18 cellular contexts compared by ENCODE assay signal in genomic region chr7:47472444-47473157, GRCh38.
DNase-seq lines count a peak whose midpoint lies in the region; ATAC-seq, FAIRE-seq and TF ChIP-seq lines count a peak whose summit lies in the region.
"Had no signal": no experiment of that assay in that cellular context is flagged by ENCODE, and none has a peak within 500 bp of the region (broad histone marks: within the 10 kb centered on the region; RNA-seq: fewer than 3 reads in every experiment).

No MANE protein-coding gene starts in this region.

- POLR2A ChIA-PET in Caco-2 (lab: Charles Lee): no interaction called here

- H3K27me3 Mint-ChIP-seq in Caco-2 (ENCODE audit: insufficient read depth, unreplicated experiment): no peaks in the 10 kb centered on the region
- no peaks in the 10 kb centered on the region for H3K27me3 Mint-ChIP-seq in activated CD4-positive, alpha-beta T cell treated with anti-CD3 and anti-CD28 coated beads, Interleukin-2, amount 10 ng/mL, durations not matched to agents 24 days and 14 days
- H3K27me3 Mint-ChIP-seq: stimulated activated naive B cell treated with anti-CD40 and anti-IgM and Interleukin-4, amounts not matched to agents 10 μg/mL and 1 μg/mL and 100 μg/mL, for 72 hours had no signal

- FAIRE-seq in kidney (lab: Jason Lieb, UNC): no peak
- FAIRE-seq: endometrium, small intestine had no signal

- no peak overlapping the region for H3K4me2 ChIP-seq in MM.1S (ENCODE audit: low read depth, low read length)
- H3K4me2 ChIP-seq: PC-9 had no signal

- intact Hi-C loops in Caco-2 (cut with micrococcal nuclease; ENCODE audit: unreplicated experiment) (loop anchor here (5.0 kb wide), 2 partner anchors 290 to 345 kb away; no protein-coding TSS in a partner anchor), kidney (cut with DNase I) (no loop called here), sciatic nerve (cut with DNase I) (no loop called here)
- intact Hi-C loops in activated CD4-positive, alpha-beta T cell treated with anti-CD3 and anti-CD28 coated beads, Interleukin-2, amount 10 ng/mL, durations not matched to agents 24 days and 14 days (cut with micrococcal nuclease): no loop called here

- H3K27ac ChIP-seq in MM.1S (ENCODE audit: low read length) (0 out of 2 replicates have a peak overlapping the region, but pooled peaks have one; percentile 99), kidney (ENCODE audit: low read depth in 2 of 2, low read length in 2 of 2) (peak overlapping the region; percentile 90 to 94)
- H3K27ac ChIP-seq: PC-9 had no signal

- peaks cover 65% of the 10 kb centered on the region for H3K36me3 Mint-ChIP-seq in Caco-2 (ENCODE audit: insufficient read depth, unreplicated experiment)
- no peaks in the 10 kb centered on the region for H3K36me3 Mint-ChIP-seq in activated CD4-positive, alpha-beta T cell treated with anti-CD3 and anti-CD28 coated beads, Interleukin-2, amount 10 ng/mL, durations not matched to agents 24 days and 14 days (ENCODE audit: low read depth)

- ATAC-seq in sciatic nerve: no peak
- ATAC-seq: activated T-cell treated with anti-CD3 and anti-CD28 coated beads, Interleukin-2, amount 50 U/mL, for 4 hours; stimulated activated naive B cell treated with anti-CD40 and anti-IgM and Interleukin-4, amounts not matched to agents 10 μg/mL and 1 μg/mL and 100 μg/mL, for 72 hours had no signal

- DNase-seq in Caco-2: no peak
- no peak for DNase-seq in MM.1S
- no peak for DNase-seq in kidney
- peak; percentile 55 for DNase-seq in sciatic nerve (ENCODE audit: low spot score)
- DNase-seq in HuH-7 (ENCODE audit: low spot score): no peak
- no peak for DNase-seq in activated CD4-positive, alpha-beta T cell treated with anti-CD3 and anti-CD28 coated beads, Interleukin-2, amount 10 ng/mL, durations not matched to agents 24 days and 14 days
- no peak for DNase-seq in cerebellum (ENCODE audit: low spot score)
- no peak for DNase-seq in NCI-H774 (lab: John Stamatoyannopoulos, UW)
- DNase-seq: activated T-cell treated with anti-CD3 and anti-CD28 coated beads, Interleukin-2, amount 50 U/mL, for 4 hours; AML-193; DMS79; NCI-H1694; NCI-H446; PC-9; small intestine; stimulated activated naive B cell treated with anti-CD40 and anti-IgM and Interleukin-4, amounts not matched to agents 10 μg/mL and 1 μg/mL and 100 μg/mL, for 72 hours had no signal

- H3K4me3 ChIP-seq in Caco-2 (ENCODE audit: low read depth, low read length) (no peak overlapping the region), MM.1S (ENCODE audit: low read length) (no peak overlapping the region), kidney (ENCODE audit: low read length in 2 of 2) (no peak overlapping the region)
- H3K4me3 ChIP-seq: lung, PC-9 had no signal

- no peaks in the 10 kb centered on the region for H3K9me3 ChIP-seq in Caco-2
- H3K9me3 ChIP-seq in MM.1S (replicated peaks; ENCODE audit: insufficient read depth, low read length): no peaks in the 10 kb centered on the region
- H3K9me3 ChIP-seq in kidney (ENCODE audit: control insufficient read depth in 1 of 2, low read length in 2 of 2): no peaks in the 10 kb centered on the region

- H3K9me3 Mint-ChIP-seq in Caco-2 (ENCODE audit: unreplicated experiment): no peaks in the 10 kb centered on the region
- H3K9me3 Mint-ChIP-seq in activated CD4-positive, alpha-beta T cell treated with anti-CD3 and anti-CD28 coated beads, Interleukin-2, amount 10 ng/mL, durations not matched to agents 24 days and 14 days: no peaks in the 10 kb centered on the region
- H3K9me3 Mint-ChIP-seq: activated T-cell treated with anti-CD3 and anti-CD28 coated beads, Interleukin-2, amount 50 U/mL, for 4 hours; stimulated activated naive B cell treated with anti-CD40 and anti-IgM and Interleukin-4, amounts not matched to agents 10 μg/mL and 1 μg/mL and 100 μg/mL, for 72 hours had no signal

- peak overlapping the region; percentile 70 for H3K27ac Mint-ChIP-seq in Caco-2 (ENCODE audit: unreplicated experiment)
- no peak overlapping the region for H3K27ac Mint-ChIP-seq in activated CD4-positive, alpha-beta T cell treated with anti-CD3 and anti-CD28 coated beads, Interleukin-2, amount 10 ng/mL, durations not matched to agents 24 days and 14 days
- H3K27ac Mint-ChIP-seq: stimulated activated naive B cell treated with anti-CD40 and anti-IgM and Interleukin-4, amounts not matched to agents 10 μg/mL and 1 μg/mL and 100 μg/mL, for 72 hours had no signal

- H3K36me3 ChIP-seq in Caco-2 (ENCODE audit: control insufficient read depth, insufficient read depth, low read length) (0 out of 2 replicates have a peak, but pooled peaks cover 3% of the 10 kb centered on the region), MM.1S (replicated peaks; ENCODE audit: insufficient read depth, low read length) (peaks cover 7% of the 10 kb centered on the region; the same call in 1 of the 2 replicates), kidney (ENCODE audit: control insufficient read depth in 1 of 2, insufficient read depth in 2 of 2, low read length in 2 of 2) (no peaks in the 10 kb centered on the region)

- TF ChIP-seq CTCF in Caco-2 (IDR thresholded peaks at IDR 0.05; ENCODE audit: insufficient read depth in 1 of 2, low read depth in 1 of 2, low read length in 1 of 2, severe bottlenecking in 1 of 2, unreplicated experiment in 1 of 2): no peak
- TF ChIP-seq CTCF in MM.1S (IDR thresholded peaks at IDR 0.05; ENCODE audit: low read length): no peak
- no peak for TF ChIP-seq CTCF in kidney (IDR thresholded peaks at IDR 0.05; ENCODE audit: borderline replicate concordance, extremely low read depth, insufficient read depth)

- H3K27me3 ChIP-seq in Caco-2 (replicated peaks; ENCODE audit: control insufficient read depth, insufficient read depth, low read length) (no peaks in the 10 kb centered on the region), MM.1S (replicated peaks; ENCODE audit: insufficient read depth, low read length) (no peaks in the 10 kb centered on the region)

- no peak overlapping the region for H3K4me3 Mint-ChIP-seq in Caco-2 (ENCODE audit: unreplicated experiment)
- H3K4me3 Mint-ChIP-seq in activated CD4-positive, alpha-beta T cell treated with anti-CD3 and anti-CD28 coated beads, Interleukin-2, amount 10 ng/mL, durations not matched to agents 24 days and 14 days: no peak overlapping the region
- H3K4me3 Mint-ChIP-seq: activated T-cell treated with anti-CD3 and anti-CD28 coated beads, Interleukin-2, amount 50 U/mL, for 4 hours; stimulated activated naive B cell treated with anti-CD40 and anti-IgM and Interleukin-4, amounts not matched to agents 10 μg/mL and 1 μg/mL and 100 μg/mL, for 72 hours had no signal

- H3K4me1 Mint-ChIP-seq in Caco-2 (ENCODE audit: low read depth, unreplicated experiment): peaks cover 38% of the 10 kb centered on the region
- H3K4me1 Mint-ChIP-seq in activated CD4-positive, alpha-beta T cell treated with anti-CD3 and anti-CD28 coated beads, Interleukin-2, amount 10 ng/mL, durations not matched to agents 24 days and 14 days: no peaks in the 10 kb centered on the region

- no peak overlapping the region for H2AFZ ChIP-seq in MM.1S (ENCODE audit: low read length)
- H2AFZ ChIP-seq: PC-9 had no signal

- H3K4me1 ChIP-seq in Caco-2 (peaks cover 78% of the 10 kb centered on the region), MM.1S (ENCODE audit: low read length) (peaks cover 44% of the 10 kb centered on the region), kidney (ENCODE audit: control insufficient read depth in 1 of 2, insufficient read depth in 1 of 2, low read depth in 1 of 2, low read length in 2 of 2) (peaks cover 40 to 59% of the 10 kb centered on the region in 2 donors)

- H3F3A ChIP-seq in MM.1S (ENCODE audit: insufficient read depth, low read length): peaks cover 39% of the 10 kb centered on the region

- H3K9me2 ChIP-seq in MM.1S (replicated peaks; ENCODE audit: insufficient read depth, low read length): no peaks in the 10 kb centered on the region

- CTCF ChIA-PET in Caco-2 (lab: Charles Lee): no interaction called here

- no TSS peak for BruUV-seq in Caco-2 (replicated peaks; lab: Mats Ljungman, UMichigan)

- H4K20me1 ChIP-seq in MM.1S (ENCODE audit: insufficient read depth, low read length): peaks cover 41% of the 10 kb centered on the region

- peaks cover 100% of the 10 kb centered on the region for H3K79me2 ChIP-seq in MM.1S (ENCODE audit: low read length)

- no peak overlapping the region for H3K9ac ChIP-seq in MM.1S (ENCODE audit: low read length)
- H3K9ac ChIP-seq in kidney (ENCODE audit: low read length in 2 of 2): no peak overlapping the region
